1 cellular context compared by ENCODE assay signal in the genomic region with DNA sequence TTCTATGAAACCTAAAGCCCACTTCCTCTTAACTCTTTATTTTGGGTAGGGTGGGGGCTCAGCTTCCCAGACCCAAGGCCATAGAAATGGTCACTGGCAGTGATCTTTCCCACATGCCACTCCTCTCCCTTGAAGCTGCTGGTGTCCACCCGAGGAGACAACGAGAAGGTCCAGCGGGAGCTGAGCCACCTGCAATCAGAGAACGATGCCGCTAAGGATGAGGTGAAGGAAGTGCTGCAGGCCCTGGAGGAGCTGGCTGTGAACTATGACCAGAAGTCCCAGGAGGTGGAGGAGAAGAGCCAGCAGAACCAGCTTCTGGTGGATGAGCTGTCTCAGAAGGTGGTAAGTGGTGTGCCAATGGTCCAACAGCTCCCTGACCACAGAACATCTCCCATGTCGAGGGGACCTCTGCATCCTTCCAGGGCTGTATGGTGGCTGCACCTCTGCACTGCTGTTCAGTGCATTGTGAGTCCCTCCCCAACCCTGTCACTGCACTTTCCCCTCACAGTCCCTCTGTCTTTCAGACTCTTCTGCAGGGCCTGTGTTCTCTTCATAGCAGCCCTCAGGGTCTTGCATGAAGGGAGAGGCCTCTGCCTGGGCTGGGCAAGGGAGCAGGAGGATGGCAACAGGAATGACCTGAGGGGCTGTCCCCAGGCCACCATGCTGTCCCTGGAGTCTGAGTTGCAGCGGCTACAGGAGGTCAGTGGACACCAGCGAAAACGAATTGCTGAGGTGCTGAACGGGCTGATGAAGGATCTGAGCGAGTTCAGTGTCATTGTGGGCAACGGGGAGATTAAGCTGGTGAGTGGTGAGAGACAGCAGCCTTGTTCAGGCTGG.
TF ChIP-seq lines count a peak whose summit lies in the region.

No MANE protein-coding gene starts in this region.

TF ChIP-seq in IMR-90, 13 proteins besides CTCF, POLR2A, EP300 and RAD21 (continued from another document):
- TF ChIP-seq, protein P1, sequence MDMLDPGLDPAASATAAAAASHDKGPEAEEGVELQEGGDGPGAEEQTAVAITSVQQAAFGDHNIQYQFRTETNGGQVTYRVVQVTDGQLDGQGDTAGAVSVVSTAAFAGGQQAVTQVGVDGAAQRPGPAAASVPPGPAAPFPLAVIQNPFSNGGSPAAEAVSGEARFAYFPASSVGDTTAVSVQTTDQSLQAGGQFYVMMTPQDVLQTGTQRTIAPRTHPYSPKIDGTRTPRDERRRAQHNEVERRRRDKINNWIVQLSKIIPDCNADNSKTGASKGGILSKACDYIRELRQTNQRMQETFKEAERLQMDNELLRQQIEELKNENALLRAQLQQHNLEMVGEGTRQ (IDR thresholded peaks at IDR 0.05; ENCODE audit: low read depth, low read length) = no peak
- TF ChIP-seq MAFK (IDR thresholded peaks at IDR 0.05; ENCODE audit: low read depth, low read length) (no peak), FOS (IDR thresholded peaks at IDR 0.05; ENCODE audit: low read depth, low read length) (no peak), MXI1 (IDR thresholded peaks at IDR 0.05; ENCODE audit: borderline replicate concordance, low read depth, low read length) (no peak), MAZ (IDR thresholded peaks at IDR 0.05; ENCODE audit: borderline replicate concordance, low read depth, low read length) (no peak), BHLHE40 (IDR thresholded peaks at IDR 0.05; ENCODE audit: low read depth, low read length) (no peak), CEBPB (IDR thresholded peaks at IDR 0.05; ENCODE audit: low read depth, low read length) (no peak), RCOR1 (IDR thresholded peaks at IDR 0.05; ENCODE audit: insufficient replicate concordance, low read length) (no peak), CHD1 (IDR thresholded peaks at IDR 0.05; ENCODE audit: low read depth, low read length) (no peak), NFE2L2 (IDR thresholded peaks at IDR 0.05; ENCODE audit: low read depth, low read length) (no peak), SMC3 (IDR thresholded peaks at IDR 0.05; ENCODE audit: low read depth, low read length) (no peak)
